11 cellular contexts compared by ENCODE assay signal in genomic region chr11:112734207-112734606, GRCh38.
DNase-seq lines count a peak whose midpoint lies in the region; ATAC-seq and TF ChIP-seq lines count a peak whose summit lies in the region.
"Had no signal": no experiment of that assay in that cellular context is flagged by ENCODE, and none has a peak within 500 bp of the region (broad histone marks: within the 10 kb centered on the region; RNA-seq: fewer than 3 reads in every experiment).

No MANE protein-coding gene starts in this region.

- H3K4me1 Mint-ChIP-seq in progenitor cell of endocrine pancreas (ENCODE audit: low read depth): peaks cover 3% of the 10 kb centered on the region
- H3K4me1 Mint-ChIP-seq: naive B cell had no signal

- H3K27ac Mint-ChIP-seq in progenitor cell of endocrine pancreas: no peak overlapping the region
- H3K27ac Mint-ChIP-seq: HFFc6, naive B cell had no signal

- DNase-seq in DMS53 (lab: John Stamatoyannopoulos, UW) (peak; percentile 16), DMS53 treated with DMSO at 0.1 percent for 48 hours (lab: John Stamatoyannopoulos, UW; ENCODE audit: unreplicated experiment) (no peak), RPMI8226 (peak; percentile 47), fibroblast of mammary gland (ENCODE audit: low read depth) (peak; percentile 10), progenitor cell of endocrine pancreas (ENCODE audit: low spot score, unreplicated experiment) (peak; percentile 74), NCI-H1105 treated with DMSO at 0.1 percent for 48 hours (lab: John Stamatoyannopoulos, UW) (no peak), NCI-H2227 (lab: John Stamatoyannopoulos, UW; ENCODE audit: unreplicated experiment) (no peak)
- DNase-seq: activated T-cell treated with anti-CD3 and anti-CD28 coated beads, Interleukin-2, amount 50 U/mL, for 4 hours; HFFc6; naive B cell had no signal

- no peak for TF ChIP-seq CTCF in fibroblast of mammary gland (conservative IDR thresholded peaks at IDR 0.05; ENCODE audit: control insufficient read depth, insufficient read depth, low read depth, low read length)
- no peak for TF ChIP-seq CTCF in progenitor cell of endocrine pancreas (IDR thresholded peaks at IDR 0.05; ENCODE audit: unreplicated experiment)

- no peak overlapping the region for H3K4me3 Mint-ChIP-seq in progenitor cell of endocrine pancreas (ENCODE audit: low read depth)
- H3K4me3 Mint-ChIP-seq: activated T-cell treated with anti-CD3 and anti-CD28 coated beads, Interleukin-2, amount 50 U/mL, for 4 hours; HFFc6; naive B cell had no signal

- no peaks in the 10 kb centered on the region for H3K9me3 Mint-ChIP-seq in progenitor cell of endocrine pancreas (ENCODE audit: low read depth)
- H3K9me3 Mint-ChIP-seq: activated T-cell treated with anti-CD3 and anti-CD28 coated beads, Interleukin-2, amount 50 U/mL, for 4 hours had no signal

- ATAC-seq in GM18909 (IDR thresholded peaks at IDR 0.05; ENCODE audit: poor library complexity, unreplicated experiment): no peak
- ATAC-seq: activated T-cell treated with anti-CD3 and anti-CD28 coated beads, Interleukin-2, amount 50 U/mL, for 4 hours had no signal

- no peaks in the 10 kb centered on the region for H3K36me3 Mint-ChIP-seq in progenitor cell of endocrine pancreas (ENCODE audit: insufficient read depth)
- H3K36me3 Mint-ChIP-seq: naive B cell had no signal

- peaks cover 12% of the 10 kb centered on the region for H3K27me3 Mint-ChIP-seq in progenitor cell of endocrine pancreas

- H3K4me3 ChIP-seq in fibroblast of mammary gland (ENCODE audit: control insufficient read depth, low read depth, low read length): no peak overlapping the region

Comparison
In these comparisons a context has a peak if more than half of its experiments do, and no peak if none do; other contexts are left out.
1. DNase-seq: peak in DMS53 (single experiment), RPMI8226 (single experiment), fibroblast of mammary gland (single experiment) and progenitor cell of endocrine pancreas (single experiment); none in DMS53 treated with DMSO at 0.1 percent for 48 hours (single experiment), NCI-H1105 treated with DMSO at 0.1 percent for 48 hours (single experiment) and NCI-H2227 (single experiment).